ENCODE assay signal across 16 cellular contexts in the genomic region with DNA sequence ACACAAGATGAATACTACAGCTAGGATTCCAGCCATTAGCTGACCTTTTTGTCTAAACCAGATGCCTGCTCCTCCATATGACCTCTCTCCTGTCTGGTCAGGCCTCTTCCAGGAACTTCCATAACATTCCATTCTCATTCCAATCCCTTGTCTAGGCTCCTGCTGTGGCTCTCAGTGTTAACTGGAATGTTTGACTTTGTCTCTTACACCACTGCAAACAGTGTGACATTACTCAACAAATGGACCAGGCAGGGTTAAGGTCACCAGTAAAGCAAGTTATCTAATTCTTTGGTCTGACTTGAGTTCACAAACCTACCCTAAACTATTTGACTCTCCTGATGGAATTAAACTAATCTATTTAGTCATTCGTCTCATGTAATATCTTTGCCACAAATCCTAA. TPM values are rescaled to one million over a fixed set of nuclear protein-coding genes. Genes with fewer than 3 reads are reported as not detected.
A peak's percentile ranks its signal among the peaks of the same experiment; 100 is the strongest.
DNase-seq lines count a peak whose midpoint lies in the region; ATAC-seq and TF ChIP-seq lines count a peak whose summit lies in the region.
"Had no signal": no experiment of that assay in that cellular context is flagged by ENCODE, and none has a peak within 500 bp of the region (broad histone marks: within the 10 kb centered on the region; RNA-seq: fewer than 3 reads in every experiment).

No MANE protein-coding gene starts in this region.

- H3K23ac ChIP-seq in neuronal stem cell (ENCODE audit: low read depth, low read length, poor library complexity), result no peak overlapping the region

- no CpG with 5 or more reads among the region's 1 CpG for WGBS in neuronal stem cell (ENCODE audit: extremely low coverage in 2 of 2, insufficient read length in 2 of 2, insufficient replicate concordance in 1 of 2), 2 donors

- in situ Hi-C loops in ACHN (cut with HindIII; ENCODE audit: low pct_ligation_motif_present, low pct_unique_long_range_greater_than_20kb, low sequenced_read_pairs), result no loop called here

- H4K91ac ChIP-seq in neuronal stem cell (ENCODE audit: low read depth, low read length, poor library complexity), result no peak overlapping the region

- no peaks in the 10 kb centered on the region for H3K9me3 ChIP-seq in SJCRH30 (replicated peaks)
- H3K9me3 ChIP-seq in neuronal stem cell (replicated peaks in 1 of 2; ENCODE audit: control insufficient read depth in 2 of 2, insufficient read depth in 1 of 2, low read depth in 1 of 2, low read length in 2 of 2), result no peaks in the 10 kb centered on the region
- no peaks in the 10 kb centered on the region for H3K9me3 ChIP-seq in Peyer's patch
- H3K9me3 ChIP-seq: right atrium auricular region had no signal

- TF ChIP-seq CTCF in Peyer's patch (IDR thresholded peaks at IDR 0.05), result no peak

- H2BK120ac ChIP-seq in neuronal stem cell (ENCODE audit: low read depth, low read length), result no peak overlapping the region

- H3K36me3 ChIP-seq in SJCRH30 (no peaks in the 10 kb centered on the region), neuronal stem cell (replicated peaks in 1 of 2; ENCODE audit: control insufficient read depth in 2 of 2, insufficient read depth in 2 of 2, low read length in 2 of 2) (no peaks in the 10 kb centered on the region), Peyer's patch (no peaks in the 10 kb centered on the region)
- H3K36me3 ChIP-seq: right atrium auricular region had no signal

- H3K4me3 ChIP-seq in SJCRH30, result no peak overlapping the region
- no peak overlapping the region for H3K4me3 ChIP-seq in neuronal stem cell (ENCODE audit: low read length in 2 of 2)
- H3K4me3 ChIP-seq in Peyer's patch, result no peak overlapping the region
- H3K4me3 ChIP-seq: K562, right atrium auricular region had no signal

- no peak overlapping the region for H3K4me2 ChIP-seq in neuronal stem cell (ENCODE audit: insufficient read depth, low read length, poor library complexity, severe bottlenecking)

- H2BK5ac ChIP-seq in neuronal stem cell (ENCODE audit: low read length), result no peak overlapping the region

- no peak overlapping the region for H2BK12ac ChIP-seq in neuronal stem cell (ENCODE audit: low read length)

- no peak overlapping the region for H3K9ac ChIP-seq in neuronal stem cell (ENCODE audit: low read depth, low read length, poor library complexity)

- H3K4ac ChIP-seq in neuronal stem cell (ENCODE audit: low read length), result no peak overlapping the region

- no peak overlapping the region for H2AK5ac ChIP-seq in neuronal stem cell (ENCODE audit: low read depth, low read length)

- TF ChIP-seq POLR2A in Peyer's patch (IDR thresholded peaks at IDR 0.05), result no peak

- H2BK15ac ChIP-seq in neuronal stem cell (ENCODE audit: low read length), result no peak overlapping the region

- no peak overlapping the region for H2AFZ ChIP-seq in neuronal stem cell (ENCODE audit: low read length)

- DNase-seq in GM03348 (ENCODE audit: low spot score), result peak; percentile 56
- DNase-seq in SJCRH30, result peak; percentile 11 to 17
- DNase-seq in hepatic stellate cell (ENCODE audit: low spot score), result peak; percentile 29
- DNase-seq in neuronal stem cell (ENCODE audit: low spot score), result peak; percentile 64
- no peak for DNase-seq in ACHN
- no peak for DNase-seq in Peyer's patch
- DNase-seq: activated CD8-positive, alpha-beta T cell treated with anti-CD3 and anti-CD28 coated beads, Interleukin-2, amount 10 ng/mL, durations not matched to agents 7 days and 5 days; activated effector memory CD4-positive, alpha-beta T cell treated with anti-CD3 and anti-CD28 coated beads, Interleukin-2, amount 50 U/mL, for 16 hours; NCI-H146; NCI-H69 had no signal

- H4K8ac ChIP-seq in neuronal stem cell (ENCODE audit: low read depth, low read length), result no peak overlapping the region

- H3K4me1 ChIP-seq in SJCRH30 (peaks cover under 1% of the 10 kb centered on the region; the same call in 1 of the 2 replicates), neuronal stem cell (ENCODE audit: control insufficient read depth in 2 of 2, insufficient read depth in 1 of 2, low read depth in 1 of 2, low read length in 2 of 2) (peaks cover 7 to 36% of the 10 kb centered on the region in 2 donors), Peyer's patch (no peaks in the 10 kb centered on the region)

- no peaks in the 10 kb centered on the region for H3K27me3 ChIP-seq in SJCRH30
- no peaks in the 10 kb centered on the region for H3K27me3 ChIP-seq in neuronal stem cell (ENCODE audit: control insufficient read depth in 3 of 3, insufficient read depth in 3 of 3, low read depth in 1 of 3, low read length in 3 of 3)
- no peaks in the 10 kb centered on the region for H3K27me3 ChIP-seq in Peyer's patch
- H3K27me3 ChIP-seq: right atrium auricular region had no signal

- no peak overlapping the region for H3K27ac ChIP-seq in SJCRH30
- no peak overlapping the region for H3K27ac ChIP-seq in neuronal stem cell (replicated peaks; ENCODE audit: low read length)
- no peak overlapping the region for H3K27ac ChIP-seq in Peyer's patch
- H3K27ac ChIP-seq: C4-2B, epithelial cell of prostate, right atrium auricular region had no signal

- no peak overlapping the region for H3K18ac ChIP-seq in neuronal stem cell (ENCODE audit: low read length)

- no peak for ATAC-seq in GM21723 (IDR thresholded peaks at IDR 0.05; ENCODE audit: unreplicated experiment)
- no peak for ATAC-seq in HG02973 (IDR thresholded peaks at IDR 0.05; ENCODE audit: unreplicated experiment)
- ATAC-seq: activated CD8-positive, alpha-beta T cell treated with anti-CD3 and anti-CD28 coated beads, Interleukin-2, amount 10 ng/mL, durations not matched to agents 7 days and 5 days; K562 had no signal

- H3K14ac ChIP-seq in neuronal stem cell (ENCODE audit: low read length), result no peak overlapping the region

- H3K79me1 ChIP-seq in neuronal stem cell (ENCODE audit: low read depth, low read length), result peaks cover 3% of the 10 kb centered on the region

RNA-seq across cellular contexts. Expression of a gene that starts 2.1 kb away (rescaled TPM):
- total RNA-seq in SJCRH30 (2014; rRNA removed; shearing (Covaris generic)), result 19.5 and 21.1 TPM in 2 replicates
- 18.8 TPM for polyA plus RNA-seq in neuronal stem cell (2013, experiment 1 of 2)
- 20.0 TPM for polyA plus RNA-seq in neuronal stem cell (2013, experiment 2 of 2)
- total RNA-seq in Peyer's patch, result 10 to 100 TPM in 1 of 4 donors, 1 to 10 TPM in 3; 1.6 to 13.2 (median 2.6) TPM
- total RNA-seq: activated CD8-positive, alpha-beta T cell treated with anti-CD3 and anti-CD28 coated beads, Interleukin-2, amount 10 ng/mL, durations not matched to agents 7 days and 5 days had no signal

Comparison
In these comparisons a context has a peak if more than half of its experiments do, and no peak if none do; other contexts are left out.
1. DNase-seq: peak in GM03348 (single experiment), SJCRH30 (2 of 2), hepatic stellate cell (single experiment) and neuronal stem cell (single experiment); none in ACHN (single experiment) and Peyer's patch (0 of 3).